32 cellular contexts compared by ENCODE assay signal in the genomic region with DNA sequence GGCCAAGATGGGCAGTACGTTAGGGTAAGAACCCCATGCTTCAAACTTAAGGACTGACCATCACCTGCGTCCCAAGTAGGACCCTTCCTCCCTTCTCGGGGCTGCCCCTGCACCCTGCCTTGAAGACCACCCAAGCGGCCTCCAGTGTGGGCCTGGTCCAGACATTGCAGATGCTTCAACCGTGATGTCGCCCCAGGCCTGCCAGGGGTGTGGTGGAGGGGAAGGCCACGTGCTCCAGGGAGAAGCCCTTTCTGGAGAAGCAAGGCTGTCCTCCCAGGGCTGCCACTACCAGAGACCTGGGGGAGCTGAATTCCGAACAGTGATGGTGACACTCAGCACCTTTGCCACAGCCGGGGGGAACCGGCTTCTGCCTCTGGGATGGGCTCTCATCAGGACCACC. TPM values are rescaled to one million over a fixed set of nuclear protein-coding genes. Genes with fewer than 3 reads are reported as not detected.
"Had no signal": no experiment of that assay in that cellular context is flagged by ENCODE, and none has a peak within 500 bp of the region (broad histone marks: within the 10 kb centered on the region; RNA-seq: fewer than 3 reads in every experiment).

No MANE protein-coding gene starts in this region.

- H3K9me3 ChIP-seq: ascending aorta had no signal

- H3K27ac ChIP-seq: ascending aorta, cardiac muscle cell, VCaP had no signal

- H3K4me1 ChIP-seq: ascending aorta had no signal

- H3K27me3 ChIP-seq: ascending aorta, cardiac muscle cell had no signal

- H3K36me3 ChIP-seq: ascending aorta, cardiac muscle cell had no signal

- H3K4me3 ChIP-seq: ascending aorta, cardiac muscle cell had no signal

- FAIRE-seq: bronchial epithelial cell, TTC549 had no signal

- DNase-seq: activated B cell treated with CpG ODN at 0.5 μM for 24 hours; activated CD4-positive, alpha-beta memory T cell treated with anti-CD3 and anti-CD28 coated beads for 36 hours; activated CD4-positive, alpha-beta T cell treated with anti-CD3 and anti-CD28 coated beads for 4 hours; activated CD4-positive, alpha-beta T cell treated with anti-CD3 and anti-CD28 coated beads, Interleukin-2, amount 10 ng/mL, durations not matched to agents 24 days and 14 days; activated CD4-positive, alpha-beta T cell treated with anti-CD3 and anti-CD28 coated beads, Interleukin-2, amount 50 U/mL, for 1 hour; activated CD4-positive, alpha-beta T cell treated with anti-CD3 and anti-CD28 coated beads, Interleukin-2, amount 50 U/mL, for 4 hours; activated CD4-positive, CD25-positive, alpha-beta regulatory T cell treated with anti-CD3 and anti-CD28 coated beads, Interleukin-2, amount 50 U/mL, for 72 hours; activated CD8-positive, alpha-beta memory T cell treated with anti-CD3 and anti-CD28 coated beads, Interleukin-2, amount 50 U/mL, for 4 hours; activated CD8-positive, alpha-beta T cell treated with anti-CD3 and anti-CD28 coated beads for 36 hours; activated effector memory CD4-positive, alpha-beta T cell treated with Interleukin-2 at 50 U/mL for 16 hours; activated gamma-delta T cell; activated naive CD4-positive, alpha-beta T cell treated with anti-CD3 and anti-CD28 coated beads, Interleukin-2, amount 10 ng/mL, durations not matched to agents 7 days and 5 days; activated naive CD4-positive, alpha-beta T cell treated with Interleukin-2 at 50 U/mL for 16 hours; activated naive CD8-positive, alpha-beta T cell treated with anti-CD3 and anti-CD28 coated beads, Interleukin-2, amount 10 ng/mL, durations not matched to agents 7 days and 5 days; activated naive CD8-positive, alpha-beta T cell treated with anti-CD3 and anti-CD28 coated beads, Interleukin-2, amount 50 U/mL, for 24 hours; activated T-cell treated with anti-CD3 and anti-CD28 coated beads for 4 hours; activated T-cell treated with anti-CD3 and anti-CD28 coated beads, Interleukin-2, amount 50 U/mL, for 24 hours; activated T-cell treated with anti-CD3 and anti-CD28 coated beads, Interleukin-2, amount 50 U/mL, for 48 hours; amygdala; anterior cingulate cortex; caudate nucleus; cerebellar nuclear complex; T-helper 1 cell; T-helper 2 cell; T-helper 9 cell had no signal

RNA-seq across cellular contexts. Expression of a gene that starts 13.3 kb away (rescaled TPM):
- total RNA-seq: activated B cell treated with CpG ODN at 0.5 μM for 24 hours; activated CD4-positive, alpha-beta memory T cell treated with anti-CD3 and anti-CD28 coated beads for 36 hours; activated CD4-positive, alpha-beta T cell treated with anti-CD3 and anti-CD28 coated beads, Interleukin-2, amount 10 ng/mL, durations not matched to agents 24 days and 14 days; activated CD8-positive, alpha-beta memory T cell treated with anti-CD3 and anti-CD28 coated beads for 36 hours; activated CD8-positive, alpha-beta T cell treated with anti-CD3 and anti-CD28 coated beads for 36 hours; activated naive CD8-positive, alpha-beta T cell treated with anti-CD3 and anti-CD28 coated beads, Interleukin-2, amount 10 ng/mL, durations not matched to agents 7 days and 5 days; activated T-helper 2 cell treated with anti-CD3 and anti-CD28 coated beads, Interferon-gamma antibody, Interleukin-2, Interleukin-4, amounts not matched to agents 10 μg/mL and 5 μg/mL and 100 μg/mL, durations not matched to agents 14 hours and 24 hours and 36 hours; ascending aorta had no signal
- polyA plus RNA-seq: cardiac muscle cell had no signal
